ENCODE assay signal across 8 cellular contexts in the genomic region with DNA sequence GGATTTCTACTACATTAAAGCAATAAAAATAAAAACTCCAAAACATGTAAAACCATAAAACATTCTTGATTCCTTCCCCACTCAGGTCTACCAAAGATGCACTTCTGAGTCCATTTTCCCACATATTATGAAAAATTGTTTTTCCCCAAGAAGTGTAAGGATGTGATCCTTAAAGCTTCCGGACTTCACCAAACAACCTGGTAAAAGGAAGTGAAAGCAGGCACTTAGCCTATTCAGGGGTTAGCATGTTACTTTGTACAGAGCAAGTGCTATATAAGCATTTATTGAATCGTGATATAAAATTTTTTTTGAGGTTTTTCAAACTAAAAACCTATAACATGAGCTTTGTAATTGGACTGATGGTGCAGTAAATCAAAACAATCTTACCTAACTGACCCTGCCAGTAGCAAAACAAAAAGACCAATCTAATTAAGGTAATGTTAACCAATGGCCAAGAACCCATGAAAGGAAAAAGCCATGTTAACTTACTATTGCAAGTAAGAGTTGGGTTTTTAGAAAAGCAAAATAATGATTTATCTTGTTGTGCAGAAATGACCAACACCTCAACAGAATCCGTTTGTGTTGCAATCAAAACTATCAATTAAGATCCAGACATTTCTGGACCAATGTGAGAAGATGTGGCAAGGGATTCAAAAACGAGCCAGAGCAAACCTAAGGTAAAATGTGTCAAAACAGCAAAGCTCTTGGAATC.
DNase-seq lines count a peak whose midpoint lies in the region; ATAC-seq and TF ChIP-seq lines count a peak whose summit lies in the region.

No MANE protein-coding gene starts in this region.

- peaks cover 66% of the 10 kb centered on the region for H3K79me2 ChIP-seq in MM.1S (ENCODE audit: low read length)

- H3F3A ChIP-seq in MM.1S (ENCODE audit: insufficient read depth, low read length): peaks cover 22% of the 10 kb centered on the region

- peak overlapping the region; percentile 65 for H3K4me2 ChIP-seq in MM.1S (ENCODE audit: low read depth, low read length)

- H3K27ac Mint-ChIP-seq in dendritic cell treated with granulocyte-macrophage colony-stimulating factor and Interleukin-4, amounts not matched to agents 40 ng/mL and 50 ng/mL, for 4 days: peak overlapping the region; percentile 90
- H3K27ac Mint-ChIP-seq in nephron: peak overlapping the region; percentile 97 to 100 (median 100)

- H3K4me1 Mint-ChIP-seq in dendritic cell treated with granulocyte-macrophage colony-stimulating factor and Interleukin-4, amounts not matched to agents 40 ng/mL and 50 ng/mL, for 4 days (ENCODE audit: low read depth): peaks cover 53% of the 10 kb centered on the region
- peaks cover 53% of the 10 kb centered on the region for H3K4me1 Mint-ChIP-seq in nephron

- peak overlapping the region; percentile 79 for H3K4me3 Mint-ChIP-seq in dendritic cell treated with granulocyte-macrophage colony-stimulating factor and Interleukin-4, amounts not matched to agents 40 ng/mL and 50 ng/mL, for 4 days
- peak overlapping the region; percentile 95 to 100 (median 99) for H3K4me3 Mint-ChIP-seq in nephron

- H3K4me1 ChIP-seq in MM.1S (ENCODE audit: low read length): peaks cover 35% of the 10 kb centered on the region

- H3K36me3 ChIP-seq in MM.1S (replicated peaks; ENCODE audit: insufficient read depth, low read length): no peaks in the 10 kb centered on the region

- H2AFZ ChIP-seq in MM.1S (ENCODE audit: low read length): no peak overlapping the region

- no peak for ATAC-seq in GM21786 (IDR thresholded peaks at IDR 0.05; ENCODE audit: unreplicated experiment)
- no peak for ATAC-seq in GM18511 (IDR thresholded peaks at IDR 0.05; ENCODE audit: unreplicated experiment)
- no peak for ATAC-seq in GM18870 (IDR thresholded peaks at IDR 0.05; ENCODE audit: unreplicated experiment)

- no peaks in the 10 kb centered on the region for H3K9me3 Mint-ChIP-seq in dendritic cell treated with granulocyte-macrophage colony-stimulating factor and Interleukin-4, amounts not matched to agents 40 ng/mL and 50 ng/mL, for 4 days
- H3K9me3 Mint-ChIP-seq in nephron: no peaks in the 10 kb centered on the region

- intact Hi-C loops in dendritic cell treated with granulocyte-macrophage colony-stimulating factor and Interleukin-4, amounts not matched to agents 40 ng/mL and 50 ng/mL, for 4 days (cut with micrococcal nuclease): loop anchor here (5.0 to 10.0 kb wide), 3 partner anchors 47 to 153 kb away; no protein-coding TSS in a partner anchor

- no peak overlapping the region; the same call in 1 of the 2 replicates for H3K27ac ChIP-seq in MM.1S (ENCODE audit: low read length)

- no peaks in the 10 kb centered on the region for H3K27me3 ChIP-seq in MM.1S (replicated peaks; ENCODE audit: insufficient read depth, low read length)

- TF ChIP-seq CTCF in MM.1S (IDR thresholded peaks at IDR 0.05; ENCODE audit: low read length) (no peak), nephron (IDR thresholded peaks at IDR 0.05; ENCODE audit: unreplicated experiment in 3 of 3) (no peak)

- peak overlapping the region; percentile 66; the same call in 1 of the 2 replicates for H3K9ac ChIP-seq in MM.1S (ENCODE audit: low read length)

- no peaks in the 10 kb centered on the region for H3K9me2 ChIP-seq in MM.1S (replicated peaks; ENCODE audit: insufficient read depth, low read length)

- H3K4me3 ChIP-seq in MM.1S (ENCODE audit: low read length): peak overlapping the region; percentile 96

- H3K27me3 Mint-ChIP-seq in dendritic cell treated with granulocyte-macrophage colony-stimulating factor and Interleukin-4, amounts not matched to agents 40 ng/mL and 50 ng/mL, for 4 days: no peaks in the 10 kb centered on the region
- no peaks in the 10 kb centered on the region for H3K27me3 Mint-ChIP-seq in nephron (ENCODE audit: low read depth)

- peak; percentile 65 for DNase-seq in CD1c-positive myeloid dendritic cell (ENCODE audit: extremely low spot score)
- DNase-seq in MM.1S: no peak
- DNase-seq in NCI-H82 treated with DMSO at 0.1 percent for 48 hours (lab: John Stamatoyannopoulos, UW; ENCODE audit: unreplicated experiment): no peak

- H4K20me1 ChIP-seq in MM.1S (ENCODE audit: insufficient read depth, low read length): peaks cover 40% of the 10 kb centered on the region

- peaks cover 25% of the 10 kb centered on the region for H3K36me3 Mint-ChIP-seq in dendritic cell treated with granulocyte-macrophage colony-stimulating factor and Interleukin-4, amounts not matched to agents 40 ng/mL and 50 ng/mL, for 4 days (ENCODE audit: low read depth)
- H3K36me3 Mint-ChIP-seq in nephron (ENCODE audit: low read depth): peaks cover 9% of the 10 kb centered on the region

- H3K9me3 ChIP-seq in MM.1S (replicated peaks; ENCODE audit: insufficient read depth, low read length): no peaks in the 10 kb centered on the region
